ENCODE assay signal across 19 cellular contexts in genomic region chr12:124464830-124465229, GRCh38.
DNase-seq lines count a peak whose midpoint lies in the region; ATAC-seq, FAIRE-seq and TF ChIP-seq lines count a peak whose summit lies in the region.
"Had no signal": no experiment of that assay in that cellular context is flagged by ENCODE, and none has a peak within 500 bp of the region (broad histone marks: within the 10 kb centered on the region; RNA-seq: fewer than 3 reads in every experiment).

No MANE protein-coding gene starts in this region.

- H4K12ac ChIP-seq in trophoblast cell (ENCODE audit: low read depth, low read length) = no peak overlapping the region

- WGBS in K562 (ENCODE audit: insufficient coverage, low coverage, missing lambda C conversion rate) = 66% methylated on average over 4 of the region's 4 CpGs
- WGBS in trophoblast cell (ENCODE audit: extremely low coverage, insufficient coverage, insufficient read length) = no CpG with 5 or more reads among the region's 4 CpGs

- CTCF ChIA-PET in HEK293 (lab: Yijun Ruan, JAX) (no interaction called here), K562 (lab: Yijun Ruan, JAX; ENCODE audit: low intra/inter-chr PET ratio) (no interaction called here)

- peak; percentile 79 for ATAC-seq in K562
- ATAC-seq: HCT116 had no signal

- no peak overlapping the region for H2AFZ ChIP-seq in K562 (ENCODE audit: low read depth, low read length)
- no peak overlapping the region for H2AFZ ChIP-seq in trophoblast cell (ENCODE audit: insufficient read depth, low read length, poor library complexity)

- H3K9ac ChIP-seq in K562 (ENCODE audit: insufficient read depth in 1 of 2, low read depth in 2 of 2, low read length in 2 of 2) (no peak overlapping the region; a peak in 1 of 4 replicates), trophoblast cell (ENCODE audit: low read length) (no peak overlapping the region)

- no peak for TF ChIP-seq RAD21 in K562 (CRISPR knock-in tag; conservative IDR thresholded peaks at IDR 0.05 in 1 of 2, IDR thresholded peaks at IDR 0.05 in 1 of 2)

- H3K4me2 ChIP-seq in K562 (ENCODE audit: insufficient read depth, low read length) = no peak overlapping the region
- H3K4me2 ChIP-seq in trophoblast cell (ENCODE audit: low read length) = no peak overlapping the region

- no peak for FAIRE-seq in K562 (lab: Jason Lieb, UNC)
- FAIRE-seq: TTC549 had no signal

- no peak overlapping the region for H3K18ac ChIP-seq in trophoblast cell (ENCODE audit: low read length)

- H3K9me3 Mint-ChIP-seq in activated naive CD8-positive, alpha-beta T cell (ENCODE audit: low read depth) = no peaks in the 10 kb centered on the region
- peaks cover 7% of the 10 kb centered on the region for H3K9me3 Mint-ChIP-seq in activated naive CD8-positive, alpha-beta T cell treated with anti-CD3 and anti-CD28 coated beads for 36 hours

- H4K8ac ChIP-seq in trophoblast cell (ENCODE audit: low read depth, low read length) = no peak overlapping the region

- no peaks in the 10 kb centered on the region for H3K27me3 Mint-ChIP-seq in activated naive CD8-positive, alpha-beta T cell
- H3K27me3 Mint-ChIP-seq in activated naive CD8-positive, alpha-beta T cell treated with anti-CD3 and anti-CD28 coated beads for 36 hours = no peaks in the 10 kb centered on the region

- TF ChIP-seq EP300 in K562 (IDR thresholded peaks at IDR 0.05; ENCODE audit: low read length) = no peak

- no peak overlapping the region for H3K27ac ChIP-seq in HEK293 (ENCODE audit: extremely low read depth, low read depth, low read length)
- no peak overlapping the region for H3K27ac ChIP-seq in K562 (ENCODE audit: extremely low read depth, low read depth, low read length)
- H3K27ac ChIP-seq in trophoblast cell (ENCODE audit: low read depth, low read length) = no peak overlapping the region
- peak overlapping the region in 9 of 59 donors; percentile 49 to 89 (median 73) for H3K27ac ChIP-seq in dorsolateral prefrontal cortex

- no peak overlapping the region for H3K4me3 Mint-ChIP-seq in activated naive CD8-positive, alpha-beta T cell
- H3K4me3 Mint-ChIP-seq in activated naive CD8-positive, alpha-beta T cell treated with anti-CD3 and anti-CD28 coated beads for 36 hours = no peak overlapping the region

- H3K79me1 ChIP-seq in trophoblast cell (ENCODE audit: low read length) = no peaks in the 10 kb centered on the region

- no peak overlapping the region for H2BK12ac ChIP-seq in trophoblast cell (ENCODE audit: low read length)

- TF ChIP-seq POLR2A in K562 (conservative IDR thresholded peaks at IDR 0.05) = no peak

- H2BK5ac ChIP-seq in trophoblast cell (ENCODE audit: low read depth, low read length, poor library complexity) = no peak overlapping the region

- DNase-seq in activated naive CD8-positive, alpha-beta T cell treated with anti-CD3 and anti-CD28 coated beads for 36 hours = no peak
- peak; percentile 16 to 48 (median 42) for DNase-seq in K562 (ENCODE audit: extremely low read depth in 1 of 4, low spot score in 3 of 4)
- DNase-seq in trophoblast cell = peak; percentile 85 to 87
- no peak for DNase-seq in Ammon's horn (ENCODE audit: low spot score)
- DNase-seq in dorsolateral prefrontal cortex = no peak
- no peak for DNase-seq in activated gamma-delta T cell (lab: John Stamatoyannopoulos, UW)
- DNase-seq: activated CD4-positive, alpha-beta T cell treated with anti-CD3 and anti-CD28 coated beads, Interleukin-2, amount 50 U/mL, for 1 hour; activated effector memory CD4-positive, alpha-beta T cell treated with Interleukin-2 at 50 U/mL for 16 hours; cortex of kidney; DMS 273 treated with DMSO at 0.1 percent for 48 hours; glutamatergic neuron; OCI-M1; sigmoid colon; stimulated activated CD4-positive, alpha-beta T cell treated with anti-CD3 and anti-CD28 coated beads, Interleukin-2, amount 100 ng/mL, for 24 hours had no signal

- H3K4me1 ChIP-seq in HEK293 (ENCODE audit: control insufficient read depth, insufficient read depth, low read length) = no peaks in the 10 kb centered on the region
- peaks cover 0 to 16% of the 10 kb centered on the region in 2 experiments; a peak in 1 of 5 replicates for H3K4me1 ChIP-seq in K562 (replicated peaks in 1 of 2; ENCODE audit: control insufficient read depth in 2 of 2, insufficient read depth in 2 of 2, low read length in 2 of 2)
- no peaks in the 10 kb centered on the region for H3K4me1 ChIP-seq in trophoblast cell (ENCODE audit: control insufficient read depth in 1 of 2, insufficient read depth in 2 of 2, low read length in 2 of 2)

- H3K4me3 ChIP-seq in HEK293 (ENCODE audit: low read depth, low read length) (no peak overlapping the region), K562 (no peak overlapping the region), trophoblast cell (ENCODE audit: low read depth, low read length) (no peak overlapping the region), dorsolateral prefrontal cortex (no peak overlapping the region)
- H3K4me3 ChIP-seq: esophagus muscularis mucosa, sigmoid colon had no signal

- intact Hi-C loops in K562 (cut with micrococcal nuclease) (no loop called here), dorsolateral prefrontal cortex (cut with DNase I) (loop anchor here in 1 of 2 donors (5.0 kb wide), 1 partner anchor 32 kb away; no protein-coding TSS in a partner anchor)

- no peak for TF ChIP-seq CTCF in HEK293 (tag by site-specific recombination; IDR thresholded peaks at IDR 0.05)
- TF ChIP-seq CTCF in K562 (IDR thresholded peaks at IDR 0.05 in 2 of 3, conservative IDR thresholded peaks at IDR 0.05 in 1 of 3; ENCODE audit: insufficient read depth in 2 of 3, low read depth in 1 of 3, low read length in 3 of 3) = no peak
- TF ChIP-seq CTCF in dorsolateral prefrontal cortex (IDR thresholded peaks at IDR 0.05 in 54 of 56, conservative IDR thresholded peaks at IDR 0.05 in 2 of 56; ENCODE audit: low read depth in 1 of 56, partially characterized antibody in 56 of 56) = no peak

- H3K14ac ChIP-seq in trophoblast cell (ENCODE audit: low read length) = no peak overlapping the region

- no peaks in the 10 kb centered on the region for H4K20me1 ChIP-seq in K562 (replicated peaks; ENCODE audit: control insufficient read depth, insufficient read depth, low read length)

- no peak overlapping the region for H4K91ac ChIP-seq in trophoblast cell (ENCODE audit: low read depth, low read length)

- no peaks in the 10 kb centered on the region for H3K27me3 ChIP-seq in K562 (ENCODE audit: control insufficient read depth in 2 of 2, insufficient read depth in 2 of 2, low read length in 2 of 2)
- no peaks in the 10 kb centered on the region for H3K27me3 ChIP-seq in trophoblast cell (ENCODE audit: insufficient read depth, low read length)
- H3K27me3 ChIP-seq in dorsolateral prefrontal cortex = no peaks in the 10 kb centered on the region
- H3K27me3 ChIP-seq: esophagus muscularis mucosa, sigmoid colon had no signal

- peak overlapping the region; percentile 66 for H3K27ac Mint-ChIP-seq in activated naive CD8-positive, alpha-beta T cell
- H3K27ac Mint-ChIP-seq in activated naive CD8-positive, alpha-beta T cell treated with anti-CD3 and anti-CD28 coated beads for 36 hours = no peak overlapping the region

- H3K9me3 ChIP-seq in HEK293 (ENCODE audit: control insufficient read depth, insufficient read depth, low read depth, low read length) (no peaks in the 10 kb centered on the region), K562 (replicated peaks; ENCODE audit: control insufficient read depth, insufficient read depth, low read depth, low read length) (peaks cover 7% of the 10 kb centered on the region; the same call in 1 of the 2 replicates), trophoblast cell (ENCODE audit: insufficient read depth, low read depth, low read length) (peaks cover 15% of the 10 kb centered on the region)
- H3K9me3 ChIP-seq: sigmoid colon had no signal

- BruUV-seq in K562 (replicated peaks; lab: Mats Ljungman, UMichigan) = no TSS peak

- peaks cover 9% of the 10 kb centered on the region for H3K36me3 Mint-ChIP-seq in activated naive CD8-positive, alpha-beta T cell
- peaks cover 48% of the 10 kb centered on the region for H3K36me3 Mint-ChIP-seq in activated naive CD8-positive, alpha-beta T cell treated with anti-CD3 and anti-CD28 coated beads for 36 hours

- peaks cover 43% of the 10 kb centered on the region for H3K4me1 Mint-ChIP-seq in activated naive CD8-positive, alpha-beta T cell (ENCODE audit: low read depth)
- peaks cover 27% of the 10 kb centered on the region for H3K4me1 Mint-ChIP-seq in activated naive CD8-positive, alpha-beta T cell treated with anti-CD3 and anti-CD28 coated beads for 36 hours

- H3K23ac ChIP-seq in trophoblast cell (ENCODE audit: low read length) = no peak overlapping the region

- no peak overlapping the region for H3K4ac ChIP-seq in trophoblast cell (ENCODE audit: low read depth, low read length)

- no peaks in the 10 kb centered on the region for H3K79me2 ChIP-seq in K562 (ENCODE audit: control insufficient read depth, insufficient read depth, low read length)
- H3K79me2 ChIP-seq in trophoblast cell (ENCODE audit: control insufficient read depth, insufficient read depth, low read length, poor library complexity) = no peaks in the 10 kb centered on the region

- no peaks in the 10 kb centered on the region for H3K9me1 ChIP-seq in K562 (ENCODE audit: control insufficient read depth, insufficient read depth, low read length)

- H2BK120ac ChIP-seq in trophoblast cell (ENCODE audit: insufficient read depth, low read length, poor library complexity) = no peak overlapping the region

- in situ Hi-C loops in K562 (cut with MboI) = no loop called here

- H3K36me3 ChIP-seq in HEK293 (ENCODE audit: control insufficient read depth in 2 of 2, insufficient read depth in 1 of 2, low read length in 2 of 2) (peaks cover 0 to 79% of the 10 kb centered on the region in 2 experiments; a peak in 1 of 3 replicates), K562 (ENCODE audit: control insufficient read depth, insufficient read depth, low read length) (peaks cover 45% of the 10 kb centered on the region; the same call in 2 of the 3 replicates), trophoblast cell (ENCODE audit: control insufficient read depth in 1 of 2, insufficient read depth in 2 of 2, low read length in 2 of 2) (peaks cover 51 to 64% of the 10 kb centered on the region in 2 experiments)

- POLR2A ChIA-PET in HEK293 (lab: Yijun Ruan, JAX) (no interaction called here), K562 (lab: Yijun Ruan, JAX) (interaction anchor here (0.7 to 1.0 kb wide), 2 partner anchors 14 to 540 kb away, joined by 3 read pairs; no protein-coding TSS in a partner anchor)

- H2AK5ac ChIP-seq in trophoblast cell (ENCODE audit: low read length) = no peak overlapping the region

TF ChIP-seq in HEK293, 187 proteins besides CTCF, POLR2A, EP300 and RAD21:
- TF ChIP-seq BCL11B (tag by site-specific recombination; IDR thresholded peaks at IDR 0.05; ENCODE audit: low read depth) (no peak), SETDB1 (IDR thresholded peaks at IDR 0.05; ENCODE audit: insufficient read length, low read length) (peak; percentile 17)

TF ChIP-seq in K562, 482 proteins besides CTCF, POLR2A, EP300 and RAD21 (continues in another document):
- TF ChIP-seq NFYB (IDR thresholded peaks at IDR 0.05; ENCODE audit: extremely low read depth, insufficient read length) (peak; percentile 27), TGIF2 (CRISPR knock-in tag; IDR thresholded peaks at IDR 0.05) (no peak), ZNF695 (CRISPR knock-in tag; IDR thresholded peaks at IDR 0.05) (no peak), BHLHE40 (IDR thresholded peaks at IDR 0.05; ENCODE audit: low read length) (no peak), CBFA2T2 (conservative IDR thresholded peaks at IDR 0.05) (0 out of 2 replicates have a peak, but pooled peaks have one; percentile 21)

Comparison
In these comparisons a context has a peak if more than half of its experiments do, and no peak if none do; other contexts are left out.
1. DNase-seq: peak in K562 (4 of 4) and trophoblast cell (2 of 2); none in activated naive CD8-positive, alpha-beta T cell treated with anti-CD3 and anti-CD28 coated beads for 36 hours (single experiment), Ammon's horn (single experiment), dorsolateral prefrontal cortex (0 of 10) and activated gamma-delta T cell (single experiment).